Comparison of ENCODE assay signal across 8 cellular contexts in the genomic region with DNA sequence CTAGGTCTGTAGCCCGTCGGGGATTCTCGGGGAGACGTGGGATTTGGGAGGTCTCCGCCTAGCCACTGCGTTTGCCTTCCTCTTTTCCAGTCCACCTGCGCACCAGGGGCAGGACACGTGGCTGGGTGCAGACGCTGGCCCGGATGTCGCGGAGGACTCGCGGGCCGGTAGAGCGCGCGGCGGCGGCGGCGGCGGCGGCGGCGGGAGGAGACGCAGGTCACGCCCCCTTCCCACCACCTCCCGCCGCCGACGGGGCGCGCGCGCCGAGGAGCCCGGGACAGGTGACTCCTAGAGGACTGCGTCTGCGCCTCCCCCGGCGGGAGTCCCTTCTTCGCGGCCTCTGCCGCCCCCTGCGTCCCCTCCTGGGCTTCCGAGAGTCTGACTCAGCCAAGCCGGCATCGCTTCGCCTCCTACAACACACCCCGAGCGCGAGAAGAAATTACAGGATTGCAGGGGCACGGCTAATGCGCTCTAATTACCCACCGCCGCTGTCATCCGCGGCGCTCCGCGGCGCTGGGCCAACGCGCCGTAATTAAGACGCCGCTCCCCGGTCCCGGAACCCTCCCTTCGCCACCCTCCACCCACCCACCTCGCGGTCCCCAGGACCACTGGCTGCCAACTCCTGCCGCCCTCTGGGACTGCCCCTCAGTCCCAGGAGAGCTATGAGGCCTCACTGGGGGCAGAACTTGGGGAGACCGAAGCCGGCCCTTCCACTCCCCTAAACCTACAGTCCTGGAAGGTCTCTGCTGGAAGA.
A peak's percentile ranks its signal among the peaks of the same experiment; 100 is the strongest.
DNase-seq lines count a peak whose midpoint lies in the region; ATAC-seq and TF ChIP-seq lines count a peak whose summit lies in the region.

No MANE protein-coding gene starts in this region.

- H3K9me2 ChIP-seq in MM.1S (replicated peaks; ENCODE audit: insufficient read depth, low read length): no peaks in the 10 kb centered on the region

- H3K4me2 ChIP-seq in MM.1S (ENCODE audit: low read depth, low read length): peak overlapping the region; percentile 99

- H3K36me3 ChIP-seq in MM.1S (replicated peaks; ENCODE audit: insufficient read depth, low read length): no peaks in the 10 kb centered on the region

- no peaks in the 10 kb centered on the region for H3K4me1 ChIP-seq in MM.1S (ENCODE audit: low read length)

- H4K20me1 ChIP-seq in MM.1S (ENCODE audit: insufficient read depth, low read length): no peaks in the 10 kb centered on the region

- peak overlapping the region; percentile 40; the same call in 1 of the 2 replicates for H3K9ac ChIP-seq in MM.1S (ENCODE audit: low read length)

- H3K4me3 ChIP-seq in GM12864 (ENCODE audit: low read depth, low read length): peak overlapping the region; percentile 56
- H3K4me3 ChIP-seq in MM.1S (ENCODE audit: low read length): peak overlapping the region; percentile 64

- ATAC-seq in HG03342 (IDR thresholded peaks at IDR 0.05; ENCODE audit: unreplicated experiment): no peak

- H3K9me3 ChIP-seq in MM.1S (replicated peaks; ENCODE audit: insufficient read depth, low read length): no peaks in the 10 kb centered on the region

- H3K79me2 ChIP-seq in MM.1S (ENCODE audit: low read length): no peaks in the 10 kb centered on the region

- 0 out of 2 replicates have a peak, but pooled peaks cover 3% of the 10 kb centered on the region for H3K27me3 ChIP-seq in MM.1S (replicated peaks; ENCODE audit: insufficient read depth, low read length)

- TF ChIP-seq CTCF in GM12864 (IDR thresholded peaks at IDR 0.05; ENCODE audit: low read depth, low read length, missing control alignments) (no peak), MM.1S (IDR thresholded peaks at IDR 0.05; ENCODE audit: low read length) (peak; percentile 24)

- H2AFZ ChIP-seq in MM.1S (ENCODE audit: low read length): peak overlapping the region; percentile 80

- no peak for DNase-seq in GM12864 (ENCODE audit: low read depth)
- peak; percentile 65 for DNase-seq in MM.1S
- peak; percentile 53 to 61 for DNase-seq in activated CD4-positive, alpha-beta T cell treated with anti-CD3 and anti-CD28 coated beads, Interleukin-2, amount 50 U/mL, for 4 hours
- DNase-seq in effector CD4-positive, alpha-beta T cell: peak; percentile 19
- peak; percentile 51 for DNase-seq in mucosa of gallbladder (ENCODE audit: low spot score)
- peak; percentile 55 for DNase-seq in stimulated activated CD8-positive, alpha-beta memory T cell treated with anti-CD3 and anti-CD28 coated beads, Interleukin-4, amount 100 ng/mL, for 24 hours (ENCODE audit: low read depth)
- no peak for DNase-seq in NCI-H1694 (lab: John Stamatoyannopoulos, UW)

- H3K27ac ChIP-seq in MM.1S (ENCODE audit: low read length): no peak overlapping the region

- H3F3A ChIP-seq in MM.1S (ENCODE audit: insufficient read depth, low read length): no peaks in the 10 kb centered on the region

Comparison
In these comparisons a context has a peak if more than half of its experiments do, and no peak if none do; other contexts are left out.
1. DNase-seq: peak in MM.1S (single experiment), activated CD4-positive, alpha-beta T cell treated with anti-CD3 and anti-CD28 coated beads, Interleukin-2, amount 50 U/mL, for 4 hours (2 of 2), effector CD4-positive, alpha-beta T cell (single experiment), mucosa of gallbladder (single experiment) and stimulated activated CD8-positive, alpha-beta memory T cell treated with anti-CD3 and anti-CD28 coated beads, Interleukin-4, amount 100 ng/mL, for 24 hours (single experiment); none in GM12864 (single experiment) and NCI-H1694 (single experiment).